Comparison of ENCODE assay signal across 12 cellular contexts in the genomic region with DNA sequence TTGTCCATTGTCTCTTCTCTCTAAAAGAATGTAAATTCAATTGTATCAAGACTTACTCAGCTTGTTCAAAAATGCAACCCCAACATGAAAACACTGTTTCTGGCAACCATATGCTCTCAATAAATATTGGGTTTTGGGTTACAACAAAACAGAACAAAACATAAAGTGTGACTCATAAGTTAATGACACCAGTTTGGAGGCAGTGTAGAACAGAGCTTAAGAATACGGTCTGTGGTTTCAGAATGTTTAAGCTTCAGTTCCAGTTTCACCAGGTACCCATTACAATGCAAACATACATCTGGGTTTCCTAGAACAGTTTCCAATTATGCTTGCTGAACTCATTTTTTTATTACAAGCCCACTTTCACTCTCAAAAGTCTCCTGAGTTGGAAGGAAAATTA.
DNase-seq lines count a peak whose midpoint lies in the region; ATAC-seq lines count a peak whose summit lies in the region.
"Had no signal": no experiment of that assay in that cellular context is flagged by ENCODE, and none has a peak within 500 bp of the region (broad histone marks: within the 10 kb centered on the region; RNA-seq: fewer than 3 reads in every experiment).

No MANE protein-coding gene starts in this region.

- no peak overlapping the region for H3K4ac ChIP-seq in neuronal stem cell (ENCODE audit: low read length)

- no peak overlapping the region for H3K18ac ChIP-seq in neuronal stem cell (ENCODE audit: low read length)

- H3K4me3 ChIP-seq in neuronal stem cell (ENCODE audit: low read length in 2 of 2), result no peak overlapping the region
- H3K4me3 ChIP-seq: body of pancreas had no signal

- no peak overlapping the region for H2AK5ac ChIP-seq in neuronal stem cell (ENCODE audit: low read depth, low read length)

- H3K27me3 ChIP-seq in neuronal stem cell (ENCODE audit: control insufficient read depth in 3 of 3, insufficient read depth in 3 of 3, low read depth in 1 of 3, low read length in 3 of 3), result no peaks in the 10 kb centered on the region
- H3K27me3 ChIP-seq: body of pancreas had no signal

- H4K8ac ChIP-seq in neuronal stem cell (ENCODE audit: low read depth, low read length), result no peak overlapping the region

- no peak overlapping the region for H3K27ac Mint-ChIP-seq in activated CD4-positive, alpha-beta T cell treated with anti-CD3 and anti-CD28 coated beads, Interleukin-2, amount 10 ng/mL, durations not matched to agents 7 days and 5 days

- H3K27ac ChIP-seq in neuronal stem cell (replicated peaks; ENCODE audit: low read length), result no peak overlapping the region
- H3K27ac ChIP-seq: body of pancreas, WERI-Rb-1 had no signal

- H3K9ac ChIP-seq in neuronal stem cell (ENCODE audit: low read depth, low read length, poor library complexity), result no peak overlapping the region

- no peak overlapping the region for H2BK5ac ChIP-seq in neuronal stem cell (ENCODE audit: low read length)

- H4K91ac ChIP-seq in neuronal stem cell (ENCODE audit: low read depth, low read length, poor library complexity), result no peak overlapping the region

- no peak overlapping the region for H3K23ac ChIP-seq in neuronal stem cell (ENCODE audit: low read depth, low read length, poor library complexity)

- no peaks in the 10 kb centered on the region for H3K27me3 Mint-ChIP-seq in activated CD4-positive, alpha-beta T cell treated with anti-CD3 and anti-CD28 coated beads, Interleukin-2, amount 10 ng/mL, durations not matched to agents 7 days and 5 days

- no CpG with 5 or more reads among the region's 1 CpG for WGBS in neuronal stem cell (ENCODE audit: extremely low coverage in 2 of 2, insufficient read length in 2 of 2, insufficient replicate concordance in 1 of 2), 2 donors

- H3K4me2 ChIP-seq in neuronal stem cell (ENCODE audit: insufficient read depth, low read length, poor library complexity, severe bottlenecking), result no peak overlapping the region

- CTCF ChIA-PET in activated CD4-positive, alpha-beta T cell treated with anti-CD3 and anti-CD28 coated beads, Interleukin-2, amount 10 ng/mL, durations not matched to agents 7 days and 5 days (lab: Charles Lee), result no interaction called here

- no peaks in the 10 kb centered on the region for H3K79me1 ChIP-seq in neuronal stem cell (ENCODE audit: low read depth, low read length)

- no peak overlapping the region for H3K14ac ChIP-seq in neuronal stem cell (ENCODE audit: low read length)

- H3K9me3 Mint-ChIP-seq in activated CD4-positive, alpha-beta T cell treated with anti-CD3 and anti-CD28 coated beads, Interleukin-2, amount 10 ng/mL, durations not matched to agents 7 days and 5 days, result no peaks in the 10 kb centered on the region

- peak overlapping the region; percentile 14 for H2AFZ ChIP-seq in neuronal stem cell (ENCODE audit: low read length)

- H2BK120ac ChIP-seq in neuronal stem cell (ENCODE audit: low read depth, low read length), result no peak overlapping the region

- POLR2A ChIA-PET in activated CD4-positive, alpha-beta T cell treated with anti-CD3 and anti-CD28 coated beads, Interleukin-2, amount 10 ng/mL, durations not matched to agents 7 days and 5 days (lab: Charles Lee), result no interaction called here

- no peaks in the 10 kb centered on the region for H3K4me1 Mint-ChIP-seq in activated CD4-positive, alpha-beta T cell treated with anti-CD3 and anti-CD28 coated beads, Interleukin-2, amount 10 ng/mL, durations not matched to agents 7 days and 5 days

- no peak overlapping the region for H2BK12ac ChIP-seq in neuronal stem cell (ENCODE audit: low read length)

- H3K9me3 ChIP-seq in neuronal stem cell (replicated peaks in 1 of 2; ENCODE audit: control insufficient read depth in 2 of 2, insufficient read depth in 1 of 2, low read depth in 1 of 2, low read length in 2 of 2), result no peaks in the 10 kb centered on the region
- H3K9me3 ChIP-seq: body of pancreas had no signal

- ATAC-seq in GM19395 (IDR thresholded peaks at IDR 0.05; ENCODE audit: unreplicated experiment) (peak; percentile 70), HG03025 (IDR thresholded peaks at IDR 0.05; ENCODE audit: low FRiP score, unreplicated experiment) (peak; percentile 97)
- ATAC-seq: body of pancreas had no signal

- H3K36me3 ChIP-seq in neuronal stem cell (replicated peaks in 1 of 2; ENCODE audit: control insufficient read depth in 2 of 2, insufficient read depth in 2 of 2, low read length in 2 of 2), result no peaks in the 10 kb centered on the region
- H3K36me3 ChIP-seq: WERI-Rb-1 had no signal

- H3K4me3 Mint-ChIP-seq in activated CD4-positive, alpha-beta T cell treated with anti-CD3 and anti-CD28 coated beads, Interleukin-2, amount 10 ng/mL, durations not matched to agents 7 days and 5 days, result no peak overlapping the region

- peaks cover 3 to 8% of the 10 kb centered on the region in 2 donors for H3K4me1 ChIP-seq in neuronal stem cell (ENCODE audit: control insufficient read depth in 2 of 2, insufficient read depth in 1 of 2, low read depth in 1 of 2, low read length in 2 of 2)
- H3K4me1 ChIP-seq: body of pancreas had no signal

- DNase-seq in NCI-H69 (lab: John Stamatoyannopoulos, UW) (peak; percentile 93), neuronal stem cell (ENCODE audit: low spot score) (no peak), DMS153 treated with DMSO at 0.1 percent for 48 hours (lab: John Stamatoyannopoulos, UW; ENCODE audit: unreplicated experiment) (no peak), NCI-H82 (lab: John Stamatoyannopoulos, UW) (no peak)
- no peak for DNase-seq in activated CD4-positive, alpha-beta T cell treated with anti-CD3 and anti-CD28 coated beads, Interleukin-2, amount 10 ng/mL, durations not matched to agents 7 days and 5 days
- DNase-seq: body of pancreas; kidney; NCI-H1417 treated with DMSO at 0.1 percent for 48 hours; stimulated activated CD4-positive, alpha-beta T cell treated with anti-CD3 and anti-CD28 coated beads, Interleukin-15, amount 100 ng/mL, for 24 hours; WERI-Rb-1 had no signal

- no peaks in the 10 kb centered on the region for H3K36me3 Mint-ChIP-seq in activated CD4-positive, alpha-beta T cell treated with anti-CD3 and anti-CD28 coated beads, Interleukin-2, amount 10 ng/mL, durations not matched to agents 7 days and 5 days (ENCODE audit: low read depth)

- no peak overlapping the region for H2BK15ac ChIP-seq in neuronal stem cell (ENCODE audit: low read length)
